8 cellular contexts compared by ENCODE assay signal in genomic region chr2:8487461-8487932, GRCh38.
DNase-seq lines count a peak whose midpoint lies in the region; ATAC-seq and TF ChIP-seq lines count a peak whose summit lies in the region.

No MANE protein-coding gene starts in this region.

- H3K27me3 Mint-ChIP-seq in activated naive CD4-positive, alpha-beta T cell treated with anti-CD3 and anti-CD28 coated beads, Interleukin-2, amount 50 U/mL, for 24 hours: no peaks in the 10 kb centered on the region

- no peaks in the 10 kb centered on the region for H3K36me3 Mint-ChIP-seq in activated naive CD4-positive, alpha-beta T cell treated with anti-CD3 and anti-CD28 coated beads, Interleukin-2, amount 50 U/mL, for 24 hours

- no peaks in the 10 kb centered on the region for H3K9me3 ChIP-seq in neutrophil

- peak overlapping the region; percentile 27 for H3K4me3 Mint-ChIP-seq in activated naive CD4-positive, alpha-beta T cell treated with anti-CD3 and anti-CD28 coated beads, Interleukin-2, amount 50 U/mL, for 24 hours

- no peaks in the 10 kb centered on the region for H3K9me3 Mint-ChIP-seq in activated naive CD4-positive, alpha-beta T cell treated with anti-CD3 and anti-CD28 coated beads, Interleukin-2, amount 50 U/mL, for 24 hours

- ATAC-seq in GM19023 (IDR thresholded peaks at IDR 0.05; ENCODE audit: unreplicated experiment) (peak; percentile 21), HG02885 (IDR thresholded peaks at IDR 0.05; ENCODE audit: poor library complexity, unreplicated experiment) (peak; percentile 19)

- peaks cover 45 to 59% of the 10 kb centered on the region in 2 experiments for H3K4me1 ChIP-seq in neutrophil (ENCODE audit: control insufficient read depth in 1 of 2, insufficient read depth in 1 of 2, low read depth in 1 of 2, low read length in 1 of 2)

- no peaks in the 10 kb centered on the region for H3K27me3 ChIP-seq in neutrophil

- DNase-seq in GF-D8 (lab: John Stamatoyannopoulos, UW) (no peak), DMS153 (lab: John Stamatoyannopoulos, UW) (no peak), NCI-H526 (lab: John Stamatoyannopoulos, UW) (no peak)
- no peak for DNase-seq in stimulated activated CD8-positive, alpha-beta memory T cell treated with anti-CD3 and anti-CD28 coated beads, Interleukin-4, amount 100 ng/mL, for 48 hours

- H3K4me1 Mint-ChIP-seq in activated naive CD4-positive, alpha-beta T cell treated with anti-CD3 and anti-CD28 coated beads, Interleukin-2, amount 50 U/mL, for 24 hours: peaks cover 15% of the 10 kb centered on the region

- H3K27ac Mint-ChIP-seq in activated naive CD4-positive, alpha-beta T cell treated with anti-CD3 and anti-CD28 coated beads, Interleukin-2, amount 50 U/mL, for 24 hours: no peak overlapping the region

- no peak for TF ChIP-seq CTCF in neutrophil (IDR thresholded peaks at IDR 0.05)

- H3K4me3 ChIP-seq in neutrophil (ENCODE audit: low read depth in 1 of 2, low read length in 1 of 2): peak overlapping the region; percentile 52 to 58

- peak overlapping the region; percentile 45 for H3K27ac ChIP-seq in neutrophil

- H3K36me3 ChIP-seq in neutrophil: no peaks in the 10 kb centered on the region
